Comparison of ENCODE assay signal across 21 cellular contexts in genomic region chr12:11833174-11833895, GRCh38.
A peak's percentile ranks its signal among the peaks of the same experiment; 100 is the strongest.
DNase-seq lines count a peak whose midpoint lies in the region; ATAC-seq and TF ChIP-seq lines count a peak whose summit lies in the region.
"Had no signal": no experiment of that assay in that cellular context is flagged by ENCODE, and none has a peak within 500 bp of the region (broad histone marks: within the 10 kb centered on the region; RNA-seq: fewer than 3 reads in every experiment).

No MANE protein-coding gene starts in this region.

- no peak for DNase-seq in Calu3
- DNase-seq in HFFc6: no peak
- DNase-seq in activated naive CD8-positive, alpha-beta T cell treated with anti-CD3 and anti-CD28 coated beads, Interleukin-2, amount 50 U/mL, for 24 hours: no peak
- DNase-seq in GM10248 (ENCODE audit: extremely low spot score): no peak
- no peak for DNase-seq in MV-4-11 (lab: John Stamatoyannopoulos, UW)
- DNase-seq: activated CD4-positive, alpha-beta T cell treated with anti-CD3 and anti-CD28 coated beads, Interleukin-2, amount 50 U/mL, for 48 hours; activated effector memory CD4-positive, alpha-beta T cell treated with anti-CD3 and anti-CD28 coated beads, Interleukin-2, amount 50 U/mL, for 16 hours; AML-193; brain microvascular endothelial cell; dermis blood vessel endothelial cell; erythroblast; GDM1; NCI-H2081; NCI-H524 treated with DMSO at 0.1 percent for 48 hours; SK-N-SH had no signal

- no TSS peak for BruUV-seq in Calu3 (replicated peaks; lab: Mats Ljungman, UMichigan)

- peak overlapping the region; percentile 64 for H3K27ac ChIP-seq in muscle layer of duodenum (ENCODE audit: low read length)
- H3K27ac ChIP-seq: brain microvascular endothelial cell, suprapubic skin had no signal

- intact Hi-C loops in Calu3 (cut with micrococcal nuclease; ENCODE audit: unreplicated experiment): loop anchor here (10.0 kb wide), 1 partner anchor 201 kb away; no protein-coding TSS in a partner anchor

- peaks cover 45 to 53% of the 10 kb centered on the region in 2 donors for H3K4me1 ChIP-seq in muscle layer of duodenum (ENCODE audit: control insufficient read depth in 1 of 2, insufficient read depth in 2 of 2, low read length in 2 of 2)

- H3K4me3 Mint-ChIP-seq in Calu3 (ENCODE audit: low read depth, unreplicated experiment) (peak overlapping the region; percentile 41), HFFc6 (no peak overlapping the region; the same call in 1 of the 2 replicates)
- no peak overlapping the region for H3K4me3 Mint-ChIP-seq in activated naive CD8-positive, alpha-beta T cell treated with anti-CD3 and anti-CD28 coated beads, Interleukin-2, amount 50 U/mL, for 24 hours

- CTCF ChIA-PET in Calu3 (lab: Charles Lee): interaction anchor here (0.6 kb wide), 1 partner anchor 91 kb away, joined by 4 read pairs; no protein-coding TSS in a partner anchor
- CTCF ChIA-PET in GM10248 (lab: Yijun Ruan, JAX): interaction anchor here (0.8 to 2.8 kb wide), 12 partner anchors 8 to 200 kb away, joined by 3 to 7 read pairs (median 4); no protein-coding TSS in a partner anchor

- peaks cover 55% of the 10 kb centered on the region for H3K4me1 Mint-ChIP-seq in Calu3 (ENCODE audit: low read depth, unreplicated experiment)
- H3K4me1 Mint-ChIP-seq in HFFc6 (ENCODE audit: low read depth): peaks cover 27% of the 10 kb centered on the region
- peaks cover 59% of the 10 kb centered on the region for H3K4me1 Mint-ChIP-seq in activated naive CD8-positive, alpha-beta T cell treated with anti-CD3 and anti-CD28 coated beads, Interleukin-2, amount 50 U/mL, for 24 hours

- H3K4me3 ChIP-seq in muscle layer of duodenum (ENCODE audit: low read depth in 1 of 2, low read length in 2 of 2): no peak overlapping the region
- H3K4me3 ChIP-seq: suprapubic skin had no signal

- H3K9me3 Mint-ChIP-seq in Calu3 (ENCODE audit: low read depth, unreplicated experiment): no peaks in the 10 kb centered on the region
- H3K9me3 Mint-ChIP-seq in HFFc6: no peaks in the 10 kb centered on the region
- no peaks in the 10 kb centered on the region for H3K9me3 Mint-ChIP-seq in activated naive CD8-positive, alpha-beta T cell treated with anti-CD3 and anti-CD28 coated beads, Interleukin-2, amount 50 U/mL, for 24 hours

- H3K27me3 ChIP-seq in muscle layer of duodenum (ENCODE audit: low read depth, low read length): no peaks in the 10 kb centered on the region
- H3K27me3 ChIP-seq: brain microvascular endothelial cell, suprapubic skin had no signal

- H3K27me3 Mint-ChIP-seq in Calu3 (ENCODE audit: unreplicated experiment) (no peaks in the 10 kb centered on the region), HFFc6 (ENCODE audit: insufficient read depth) (no peaks in the 10 kb centered on the region)
- H3K27me3 Mint-ChIP-seq in activated naive CD8-positive, alpha-beta T cell treated with anti-CD3 and anti-CD28 coated beads, Interleukin-2, amount 50 U/mL, for 24 hours: no peaks in the 10 kb centered on the region

- H3K36me3 Mint-ChIP-seq in Calu3 (ENCODE audit: insufficient read depth, unreplicated experiment) (peaks cover 9% of the 10 kb centered on the region), HFFc6 (ENCODE audit: low read depth) (peaks cover 6% of the 10 kb centered on the region; the same call in 1 of the 2 replicates)
- peaks cover 9% of the 10 kb centered on the region for H3K36me3 Mint-ChIP-seq in activated naive CD8-positive, alpha-beta T cell treated with anti-CD3 and anti-CD28 coated beads, Interleukin-2, amount 50 U/mL, for 24 hours (ENCODE audit: low read depth)

- no peak for ATAC-seq in activated naive CD8-positive, alpha-beta T cell treated with anti-CD3 and anti-CD28 coated beads, Interleukin-2, amount 50 U/mL, for 24 hours
- no peak for ATAC-seq in GM18861 (IDR thresholded peaks at IDR 0.05; ENCODE audit: unreplicated experiment)
- ATAC-seq in HG03571 (IDR thresholded peaks at IDR 0.05; ENCODE audit: unreplicated experiment): no peak
- ATAC-seq: HCT116, Panc1 had no signal

- peak overlapping the region; percentile 90 for H3K27ac Mint-ChIP-seq in Calu3 (ENCODE audit: unreplicated experiment)
- H3K27ac Mint-ChIP-seq in HFFc6: peak overlapping the region; percentile 80
- peak overlapping the region; percentile 64 for H3K27ac Mint-ChIP-seq in activated naive CD8-positive, alpha-beta T cell treated with anti-CD3 and anti-CD28 coated beads, Interleukin-2, amount 50 U/mL, for 24 hours

- H3K36me3 ChIP-seq in muscle layer of duodenum (ENCODE audit: control insufficient read depth in 1 of 2, insufficient read depth in 2 of 2, low read length in 2 of 2): no peaks in the 10 kb centered on the region
- H3K36me3 ChIP-seq: brain microvascular endothelial cell had no signal

- POLR2A ChIA-PET in GM10248 (lab: Yijun Ruan, JAX): no interaction called here

- TF ChIP-seq CTCF in Calu3 (IDR thresholded peaks at IDR 0.05; ENCODE audit: unreplicated experiment) (no peak), HFFc6 (IDR thresholded peaks at IDR 0.05) (no peak), GM10248 (IDR thresholded peaks at IDR 0.05; ENCODE audit: control extremely low read depth, extremely low read depth, low read depth, missing control alignments) (no peak)

- no peaks in the 10 kb centered on the region for H3K9me3 ChIP-seq in muscle layer of duodenum (ENCODE audit: control insufficient read depth in 1 of 2, low read length in 2 of 2)
- H3K9me3 ChIP-seq: SK-N-SH, suprapubic skin had no signal
